In genomic region chr13:48631441-48631840, GRCh38 we compare ENCODE assay signal across 20 cellular contexts. TPM values are rescaled to one million over a fixed set of nuclear protein-coding genes. Genes with fewer than 3 reads are reported as not detected.
DNase-seq lines count a peak whose midpoint lies in the region; ATAC-seq and TF ChIP-seq lines count a peak whose summit lies in the region.
"Had no signal": no experiment of that assay in that cellular context is flagged by ENCODE, and none has a peak within 500 bp of the region (broad histone marks: within the 10 kb centered on the region; RNA-seq: fewer than 3 reads in every experiment).

No MANE protein-coding gene starts in this region.

- H3K9me3 Mint-ChIP-seq in endothelial cell (ENCODE audit: unreplicated experiment), result no peaks in the 10 kb centered on the region
- H3K9me3 Mint-ChIP-seq: HFFc6 had no signal

- peak overlapping the region; percentile 12 for H3K4me3 Mint-ChIP-seq in endothelial cell (ENCODE audit: unreplicated experiment)
- H3K4me3 Mint-ChIP-seq: B cell; CD4-positive, alpha-beta memory T cell; HFFc6 had no signal

- DNase-seq in COLO829 (ENCODE audit: low spot score) (peak; percentile 76), NCI-H526 (lab: John Stamatoyannopoulos, UW) (peak; percentile 38 to 67), endothelial cell (ENCODE audit: low spot score) (no peak), iris pigment epithelial cell (ENCODE audit: low read depth) (peak; percentile 25), DMS153 (lab: John Stamatoyannopoulos, UW) (no peak)
- DNase-seq: ACHN; CD4-positive, alpha-beta memory T cell; HFFc6; Karpas-422; MM.1S; NCI-H1105 treated with DMSO at 0.1 percent for 48 hours; NCI-H187 treated with DMSO at 0.1 percent for 48 hours; NCI-H446; SIG-M5 had no signal

- no peak overlapping the region for H3K27ac Mint-ChIP-seq in endothelial cell (ENCODE audit: unreplicated experiment)
- H3K27ac Mint-ChIP-seq: B cell; CD4-positive, alpha-beta memory T cell; HFFc6 had no signal

- ATAC-seq in activated CD4-positive, CD25-positive, alpha-beta regulatory T cell treated with anti-CD3 and anti-CD28 coated beads, Interleukin-2, amount 50 U/mL, for 24 hours, result no peak
- no peak for ATAC-seq in HG03378 (IDR thresholded peaks at IDR 0.05; ENCODE audit: unreplicated experiment)
- ATAC-seq in GM21447 (IDR thresholded peaks at IDR 0.05; ENCODE audit: unreplicated experiment), result no peak

- no peaks in the 10 kb centered on the region for H3K36me3 Mint-ChIP-seq in endothelial cell (ENCODE audit: low read depth, unreplicated experiment)

- peaks cover 15% of the 10 kb centered on the region for H3K4me1 Mint-ChIP-seq in endothelial cell (ENCODE audit: unreplicated experiment)
- H3K4me1 Mint-ChIP-seq: B cell; CD4-positive, alpha-beta memory T cell had no signal

- H3K27me3 Mint-ChIP-seq in endothelial cell (ENCODE audit: unreplicated experiment), result peaks cover 5% of the 10 kb centered on the region

- TF ChIP-seq CTCF in endothelial cell (IDR thresholded peaks at IDR 0.05; ENCODE audit: unreplicated experiment), result no peak

RNA-seq across cellular contexts. Expression of gene CYSLTR2, which starts 22.3 kb away (rescaled TPM):
- total RNA-seq in endothelial cell (ENCODE audit: unreplicated experiment), result not detected
- total RNA-seq: B cell, H4, HFFc6, RPMI7951 had no signal

Comparison
In these comparisons a context has a peak if more than half of its experiments do, and no peak if none do; other contexts are left out.
1. DNase-seq: peak in COLO829 (single experiment), NCI-H526 (2 of 2) and iris pigment epithelial cell (single experiment); none in endothelial cell (single experiment) and DMS153 (single experiment).